ENCODE assay signal across 8 cellular contexts in the genomic region with DNA sequence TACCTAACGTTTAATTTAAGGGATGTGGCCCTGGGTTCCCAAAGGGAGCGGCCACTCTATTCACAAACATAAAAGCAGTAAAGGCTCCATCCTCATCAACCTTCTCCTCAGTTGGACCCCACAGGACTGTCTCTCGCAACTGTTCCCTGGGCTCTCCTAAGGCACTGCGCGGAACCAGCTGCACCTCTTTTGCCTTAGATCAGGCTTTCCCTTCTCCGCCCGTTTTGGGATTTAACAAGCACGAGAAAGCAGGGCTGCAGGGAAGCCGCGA. TPM values are rescaled to one million over a fixed set of nuclear protein-coding genes. Genes with fewer than 3 reads are reported as not detected.
DNase-seq lines count a peak whose midpoint lies in the region; ATAC-seq and TF ChIP-seq lines count a peak whose summit lies in the region.

No MANE protein-coding gene starts in this region.

- DNase-seq in BJ (ENCODE audit: low read depth) (no peak), ascending aorta (ENCODE audit: low spot score in 2 of 2) (no peak), kidney epithelial cell (ENCODE audit: low read depth) (no peak), tibial artery (no peak), NCI-H774 (lab: John Stamatoyannopoulos, UW) (no peak)
- DNase-seq in activated CD4-positive, alpha-beta T cell treated with anti-CD3 and anti-CD28 coated beads, Interleukin-2, amount 50 U/mL, for 4 hours: no peak

- H3K4me1 ChIP-seq in ascending aorta (peaks cover 8 to 17% of the 10 kb centered on the region in 2 donors), tibial artery (peaks cover 0 to 29% (median 21%) of the 10 kb centered on the region in 4 donors)

- CTCF ChIA-PET in BJ (lab: Yijun Ruan, JAX): interaction anchor here (1.3 kb wide), 1 partner anchor 60 kb away, joined by 3 read pairs; no protein-coding TSS in a partner anchor

- H3K9me3 ChIP-seq in ascending aorta (no peaks in the 10 kb centered on the region), tibial artery (no peaks in the 10 kb centered on the region)

- POLR2A ChIA-PET in BJ (lab: Charles Lee): interaction anchor here (1.1 kb wide), 1 partner anchor 56 kb away, joined by 3 read pairs; a partner anchor contains a TSS

- H3K36me3 ChIP-seq in BJ (ENCODE audit: control insufficient read depth, insufficient read depth, low read length): peaks cover 3% of the 10 kb centered on the region; the same call in 1 of the 2 replicates
- peaks cover 0 to 3% of the 10 kb centered on the region in 2 donors for H3K36me3 ChIP-seq in ascending aorta
- no peaks in the 10 kb centered on the region for H3K36me3 ChIP-seq in kidney epithelial cell (ENCODE audit: control insufficient read depth, insufficient read depth, low read length)
- peaks cover 0 to 8% (median 0%) of the 10 kb centered on the region in 3 donors for H3K36me3 ChIP-seq in tibial artery

- peak overlapping the region; percentile 90 for H3K4me3 ChIP-seq in BJ (ENCODE audit: low read depth, low read length)
- peak overlapping the region; percentile 88 to 94 for H3K4me3 ChIP-seq in ascending aorta
- H3K4me3 ChIP-seq in kidney epithelial cell (ENCODE audit: low read depth, low read length): peak overlapping the region; percentile 78
- H3K4me3 ChIP-seq in tibial artery: peak overlapping the region; percentile 80 to 87

- TF ChIP-seq CTCF in BJ (IDR thresholded peaks at IDR 0.05; ENCODE audit: insufficient read depth, low read depth, low read length) (no peak), ascending aorta (IDR thresholded peaks at IDR 0.05) (no peak), kidney epithelial cell (IDR thresholded peaks at IDR 0.05; ENCODE audit: insufficient read depth, low read length, poor library complexity, severe bottlenecking) (no peak), tibial artery (IDR thresholded peaks at IDR 0.05) (no peak)

- intact Hi-C loops in ascending aorta (cut with DNase I): no loop called here
- intact Hi-C loops in tibial artery (cut with DNase I; ENCODE audit: low total_unique reads): no loop called here

- H3K27ac ChIP-seq in ascending aorta (peak overlapping the region; percentile 86 to 94), tibial artery (peak overlapping the region; percentile 81 to 93)

- H3K27me3 ChIP-seq in BJ (ENCODE audit: control insufficient read depth, insufficient read depth, low read length): no peaks in the 10 kb centered on the region
- no peaks in the 10 kb centered on the region for H3K27me3 ChIP-seq in ascending aorta
- H3K27me3 ChIP-seq in kidney epithelial cell (ENCODE audit: control insufficient read depth, insufficient read depth, low read length): no peaks in the 10 kb centered on the region
- no peaks in the 10 kb centered on the region for H3K27me3 ChIP-seq in tibial artery

- ATAC-seq in HG03342 (IDR thresholded peaks at IDR 0.05; ENCODE audit: unreplicated experiment) (peak; percentile 1), GM21515 (IDR thresholded peaks at IDR 0.05; ENCODE audit: unreplicated experiment) (no peak)

RNA-seq across cellular contexts. Expression of a gene that starts 0.7 kb away (rescaled TPM):
- polyA plus RNA-seq in BJ (2011; rRNA removed): 17.3 and 27.3 TPM in 2 replicates
- 17.0 and 21.0 TPM in 2 replicates for polyA minus RNA-seq in BJ (2011; rRNA and poly(A)+ RNA removed)
- total RNA-seq in ascending aorta (9.0 TPM), kidney epithelial cell (29.3 and 59.2 TPM in 2 replicates)

RNA-seq across cellular contexts. Expression of a gene that starts 38.1 kb away (rescaled TPM):
- polyA plus RNA-seq in BJ (2011; rRNA removed): not detected in 2 replicates
- polyA minus RNA-seq in BJ (2011; rRNA and poly(A)+ RNA removed): not detected in 2 replicates
- not detected for total RNA-seq in ascending aorta
- 0.13 TPM in 1 of 2 replicates, not detected in the other for total RNA-seq in kidney epithelial cell

RNA-seq across cellular contexts. Expression of a gene that starts 56.1 kb away (rescaled TPM):
- polyA plus RNA-seq in BJ (2011; rRNA removed): 37.0 and 38.4 TPM in 2 replicates
- polyA minus RNA-seq in BJ (2011; rRNA and poly(A)+ RNA removed): 62.6 and 69.1 TPM in 2 replicates
- total RNA-seq in ascending aorta (31.6 TPM), kidney epithelial cell (63.6 and 64.0 TPM in 2 replicates)
